In genomic region chr15:77107531-77108355, GRCh38 we compare ENCODE assay signal across 8 cellular contexts. TPM values are rescaled to one million over a fixed set of nuclear protein-coding genes. Genes with fewer than 3 reads are reported as not detected.
DNase-seq lines count a peak whose midpoint lies in the region; ATAC-seq and TF ChIP-seq lines count a peak whose summit lies in the region.

No MANE protein-coding gene starts in this region.

- no peak for TF ChIP-seq POLR2A in prostate gland (IDR thresholded peaks at IDR 0.05)

- no peaks in the 10 kb centered on the region for H3K4me1 ChIP-seq in prostate gland (replicated peaks)

- H3K4me3 Mint-ChIP-seq in glutamatergic neuron (ENCODE audit: unreplicated experiment): no peak overlapping the region

- H3K4me3 ChIP-seq in prostate gland: no peak overlapping the region

- intact Hi-C loops in prostate gland (cut with DNase I): no loop called here

- H3K36me3 ChIP-seq in prostate gland: no peaks in the 10 kb centered on the region

- peaks cover 18% of the 10 kb centered on the region for H3K4me1 Mint-ChIP-seq in glutamatergic neuron (ENCODE audit: low read depth, unreplicated experiment)

- DNase-seq in C1 segment of cervical spinal cord (lab: John Stamatoyannopoulos, UW) (peak in 8 of 14 donors; percentile 6 to 47 (median 19)), HCEC 1CT (peak; percentile 34), NCI-H748 treated with DMSO at 0.1 percent for 48 hours (lab: John Stamatoyannopoulos, UW) (peak; percentile 2), glutamatergic neuron (peak; percentile 72), prostate gland (ENCODE audit: low spot score) (peak; percentile 52)
- peak; percentile 24 for DNase-seq in activated naive CD4-positive, alpha-beta T cell treated with Interleukin-2 at 50 U/mL for 16 hours

- peaks cover 2% of the 10 kb centered on the region for H3K9me3 Mint-ChIP-seq in glutamatergic neuron (ENCODE audit: unreplicated experiment)

- H3K36me3 Mint-ChIP-seq in glutamatergic neuron (ENCODE audit: unreplicated experiment): no peaks in the 10 kb centered on the region

- no peaks in the 10 kb centered on the region for H3K9me3 ChIP-seq in prostate gland

- peaks cover 2% of the 10 kb centered on the region for H3K27me3 Mint-ChIP-seq in glutamatergic neuron (ENCODE audit: unreplicated experiment)

- no peak overlapping the region for H3K27ac ChIP-seq in prostate gland

- H3K27ac Mint-ChIP-seq in glutamatergic neuron (ENCODE audit: unreplicated experiment): peak overlapping the region; percentile 65

- 39% methylated on average over 9 of the region's 9 CpGs for WGBS in prostate gland

- TF ChIP-seq CTCF in glutamatergic neuron (IDR thresholded peaks at IDR 0.05; ENCODE audit: partially characterized antibody, unreplicated experiment): peak; percentile 29
- peak in 3 of 4 experiments; percentile 42 to 59 (median 54) for TF ChIP-seq CTCF in prostate gland (IDR thresholded peaks at IDR 0.05)

- no peaks in the 10 kb centered on the region for H3K27me3 ChIP-seq in prostate gland (replicated peaks; ENCODE audit: insufficient read depth)

- ATAC-seq in HG02798 (IDR thresholded peaks at IDR 0.05; ENCODE audit: poor library complexity, unreplicated experiment) (no peak), HG02870 (IDR thresholded peaks at IDR 0.05; ENCODE audit: unreplicated experiment) (no peak)

RNA-seq across cellular contexts. Expression of gene TSPAN3, which starts 36.8 kb away (rescaled TPM):
- total RNA-seq in glutamatergic neuron (ENCODE audit: unreplicated experiment) (190 TPM), prostate gland (100 to 1,000 TPM; 234 to 238 TPM)

Comparison
In these comparisons a context has a peak if more than half of its experiments do, and no peak if none do; other contexts are left out.
1. DNase-seq: peak in every context shown above with its lines; median percentile 72 in glutamatergic neuron; 52 in prostate gland; 34 in HCEC 1CT; 24 in activated naive CD4-positive, alpha-beta T cell treated with Interleukin-2 at 50 U/mL for 16 hours; 19 in C1 segment of cervical spinal cord; 2 in NCI-H748 treated with DMSO at 0.1 percent for 48 hours.